ENCODE assay signal across 21 cellular contexts in the genomic region with DNA sequence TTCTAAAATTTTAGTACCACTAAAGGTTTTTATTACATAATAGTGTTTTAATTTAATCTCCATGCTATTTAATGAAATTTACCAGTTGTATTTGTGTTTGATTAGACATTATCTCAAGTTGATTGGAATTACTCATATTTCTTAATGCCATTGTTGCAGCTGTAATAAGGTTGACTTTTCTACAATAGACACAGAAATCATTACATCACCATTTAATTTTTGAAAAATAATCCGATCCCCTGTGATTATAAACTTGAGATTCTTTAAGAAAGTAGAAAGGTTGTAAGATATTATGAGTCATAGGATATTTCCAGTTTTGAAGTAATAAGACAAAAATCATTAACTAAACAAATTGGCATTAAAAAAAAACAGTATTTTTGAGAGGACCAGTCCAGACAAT.
DNase-seq lines count a peak whose midpoint lies in the region; ATAC-seq, FAIRE-seq and TF ChIP-seq lines count a peak whose summit lies in the region.
"Had no signal": no experiment of that assay in that cellular context is flagged by ENCODE, and none has a peak within 500 bp of the region (broad histone marks: within the 10 kb centered on the region; RNA-seq: fewer than 3 reads in every experiment).

No MANE protein-coding gene starts in this region.

- no peak for TF ChIP-seq CTCF in A549 (IDR thresholded peaks at IDR 0.05)
- no peak for TF ChIP-seq CTCF in astrocyte (IDR thresholded peaks at IDR 0.05; ENCODE audit: insufficient read depth, low read depth, low read length)

- no peak overlapping the region for H3K27ac Mint-ChIP-seq in astrocyte (ENCODE audit: unreplicated experiment)
- H3K27ac Mint-ChIP-seq: CD14-positive monocyte; CD4-positive, alpha-beta T cell; CD8-positive, alpha-beta memory T cell; GM23338 had no signal

- peaks cover 9% of the 10 kb centered on the region for H3K36me3 Mint-ChIP-seq in astrocyte (ENCODE audit: low read depth, unreplicated experiment)
- H3K36me3 Mint-ChIP-seq: CD14-positive monocyte; CD8-positive, alpha-beta memory T cell had no signal

- ATAC-seq in A549: no peak
- ATAC-seq in HG03432 (IDR thresholded peaks at IDR 0.05; ENCODE audit: unreplicated experiment): no peak
- ATAC-seq: GM12878, GM23338 had no signal

- POLR2A ChIA-PET in A549 (lab: Yijun Ruan, JAX): interaction anchor here (0.5 kb wide), 1 partner anchor 61 kb away, joined by 7 read pairs; no protein-coding TSS in a partner anchor

- H3K4me1 ChIP-seq in A549 (no peaks in the 10 kb centered on the region), astrocyte (ENCODE audit: insufficient read depth, low read length) (no peaks in the 10 kb centered on the region)
- H3K4me1 ChIP-seq: BE2C; BLaER1 treated with 17β-estradiol and CSF1 and Interleukin-3, amounts not matched to agents 10 nM and 100 nM; HAP-1 had no signal

- no peak for DNase-seq in A549 (ENCODE audit: low read depth in 1 of 2, low spot score in 1 of 2)
- no peak for DNase-seq in astrocyte (ENCODE audit: low read depth)
- DNase-seq in SIG-M5 (lab: John Stamatoyannopoulos, UW): no peak
- no peak for DNase-seq in NCI-H146 treated with DMSO at 0.1 percent for 48 hours (lab: John Stamatoyannopoulos, UW; ENCODE audit: unreplicated experiment)
- DNase-seq: ACHN; AML-193; BE2C; CD4-positive, alpha-beta T cell; CD8-positive, alpha-beta memory T cell; DMS 273 treated with DMSO at 0.1 percent for 48 hours; DMS79; EL; GDM1 had no signal

- H3K79me2 ChIP-seq in astrocyte (ENCODE audit: insufficient read depth, low read length): no peaks in the 10 kb centered on the region

- no peak for TF ChIP-seq RAD21 in A549 (conservative IDR thresholded peaks at IDR 0.05 in 1 of 2, IDR thresholded peaks at IDR 0.05 in 1 of 2)

- H2AFZ ChIP-seq in astrocyte (ENCODE audit: low read depth, low read length): no peak overlapping the region
- H2AFZ ChIP-seq: GM23338 had no signal

- no peaks in the 10 kb centered on the region for H3K36me3 ChIP-seq in astrocyte (ENCODE audit: insufficient read depth, low read length)
- H3K36me3 ChIP-seq: BE2C, HAP-1 had no signal

- no peak for TF ChIP-seq EP300 in A549 (IDR thresholded peaks at IDR 0.05)

- H3K4me3 Mint-ChIP-seq in astrocyte (ENCODE audit: unreplicated experiment): no peak overlapping the region
- H3K4me3 Mint-ChIP-seq: CD14-positive monocyte; CD4-positive, alpha-beta T cell; CD8-positive, alpha-beta memory T cell; GM23338 had no signal

- peaks cover 9% of the 10 kb centered on the region for H3K4me1 Mint-ChIP-seq in astrocyte (ENCODE audit: low read depth, unreplicated experiment)
- H3K4me1 Mint-ChIP-seq: CD14-positive monocyte; CD8-positive, alpha-beta memory T cell had no signal

- H3K4me2 ChIP-seq in A549 (no peak overlapping the region), astrocyte (ENCODE audit: low read length) (no peak overlapping the region)
- H3K4me2 ChIP-seq: BLaER1 treated with 17β-estradiol and CSF1 and Interleukin-3, amounts not matched to agents 10 nM and 100 nM; GM23338 had no signal

- H3K9ac ChIP-seq in astrocyte (ENCODE audit: low read length): no peak overlapping the region
- H3K9ac ChIP-seq: BLaER1 treated with 17β-estradiol and CSF1 and Interleukin-3, amounts not matched to agents 10 nM and 100 nM had no signal

- no peaks in the 10 kb centered on the region for H3K27me3 ChIP-seq in astrocyte (ENCODE audit: insufficient read depth, low read length)
- H3K27me3 ChIP-seq: BE2C; BLaER1 treated with 17β-estradiol and CSF1 and Interleukin-3, amounts not matched to agents 10 nM and 100 nM had no signal

- no peaks in the 10 kb centered on the region for H3K27me3 Mint-ChIP-seq in astrocyte (ENCODE audit: low read depth, unreplicated experiment)
- H3K27me3 Mint-ChIP-seq: CD4-positive, alpha-beta T cell had no signal

- no peaks in the 10 kb centered on the region for H4K20me1 ChIP-seq in astrocyte (ENCODE audit: insufficient read depth, low read length)
- H4K20me1 ChIP-seq: BLaER1 treated with 17β-estradiol and CSF1 and Interleukin-3, amounts not matched to agents 10 nM and 100 nM had no signal

- CTCF ChIA-PET in A549 (lab: Yijun Ruan, JAX): no interaction called here

- H3K9me3 ChIP-seq in A549: peaks cover 6% of the 10 kb centered on the region; the same call in 1 of the 3 replicates
- no peaks in the 10 kb centered on the region for H3K9me3 ChIP-seq in astrocyte (ENCODE audit: insufficient read depth, low read depth, low read length)
- H3K9me3 ChIP-seq: BE2C, HAP-1 had no signal

- FAIRE-seq in A204.1 (lab: Jason Lieb, UNC) (peak; percentile 19), A549 (lab: Jason Lieb, UNC) (no peak), astrocyte (lab: Jason Lieb, UNC) (peak; percentile 63)
- FAIRE-seq: D721Med, GM12878 had no signal

- H3K9me3 Mint-ChIP-seq in astrocyte (ENCODE audit: unreplicated experiment): no peaks in the 10 kb centered on the region

- TF ChIP-seq POLR2A in A549 (IDR thresholded peaks at IDR 0.05; ENCODE audit: low read length): no peak

- H3K4me3 ChIP-seq in A549 (no peak overlapping the region), astrocyte (ENCODE audit: insufficient read depth, low read depth, low read length) (no peak overlapping the region)
- H3K4me3 ChIP-seq: BLaER1 treated with 17β-estradiol and CSF1 and Interleukin-3, amounts not matched to agents 10 nM and 100 nM; GM12878; GM23338; HAP-1 had no signal

- 71% methylated on average over 1 of the region's 1 CpG for WGBS in A549 (ENCODE audit: missing lambda C conversion rate)

- H3K27ac ChIP-seq in A549: no peak overlapping the region
- H3K27ac ChIP-seq in astrocyte (ENCODE audit: low read depth, low read length): no peak overlapping the region
- H3K27ac ChIP-seq: BLaER1 treated with 17β-estradiol and CSF1 and Interleukin-3, amounts not matched to agents 10 nM and 100 nM had no signal

TF ChIP-seq in A549, 52 proteins besides CTCF, POLR2A, EP300 and RAD21:
- TF ChIP-seq FOSL2 (IDR thresholded peaks at IDR 0.05): no peak
- peak; percentile 39; the same call in 1 of the 2 replicates for TF ChIP-seq FOSL2 (CRISPR knock-in tag; IDR thresholded peaks at IDR 0.05)
- TF ChIP-seq NR3C1 (IDR thresholded peaks at IDR 0.05): no peak
- TF ChIP-seq, protein P1, sequence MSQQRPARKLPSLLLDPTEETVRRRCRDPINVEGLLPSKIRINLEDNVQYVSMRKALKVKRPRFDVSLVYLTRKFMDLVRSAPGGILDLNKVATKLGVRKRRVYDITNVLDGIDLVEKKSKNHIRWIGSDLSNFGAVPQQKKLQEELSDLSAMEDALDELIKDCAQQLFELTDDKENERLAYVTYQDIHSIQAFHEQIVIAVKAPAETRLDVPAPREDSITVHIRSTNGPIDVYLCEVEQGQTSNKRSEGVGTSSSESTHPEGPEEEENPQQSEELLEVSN (IDR thresholded peaks at IDR 0.05; ENCODE audit: borderline replicate concordance, low read depth): no peak
